1 cellular context compared by ENCODE assay signal in genomic region chr12:123397400-123397799, GRCh38.
TF ChIP-seq lines count a peak whose summit lies in the region.

No MANE protein-coding gene starts in this region.

TF ChIP-seq in GM23338, 12 proteins besides CTCF, POLR2A, EP300 and RAD21:
- TF ChIP-seq ZNF462 (CRISPR knock-in tag; IDR thresholded peaks at IDR 0.05) = no peak
- TF ChIP-seq ZNF331 (CRISPR knock-in tag; IDR thresholded peaks at IDR 0.05; ENCODE audit: low read depth) = no peak
- TF ChIP-seq REST (IDR thresholded peaks at IDR 0.05; ENCODE audit: unreplicated experiment) = no peak
- TF ChIP-seq ZNF114 (CRISPR knock-in tag; IDR thresholded peaks at IDR 0.05) = no peak
- TF ChIP-seq STAT1 (IDR thresholded peaks at IDR 0.05; ENCODE audit: unreplicated experiment) = no peak
- no peak for TF ChIP-seq NANOG (IDR thresholded peaks at IDR 0.05; ENCODE audit: borderline replicate concordance)
- no peak for TF ChIP-seq CREB1 (CRISPR knock-in tag; IDR thresholded peaks at IDR 0.05; ENCODE audit: low read depth)
- TF ChIP-seq ETS1 (IDR thresholded peaks at IDR 0.05) = no peak
- TF ChIP-seq EZH2 (IDR thresholded peaks at IDR 0.05; ENCODE audit: low read depth, unreplicated experiment) = no peak
